7 cellular contexts compared by ENCODE assay signal in the genomic region with DNA sequence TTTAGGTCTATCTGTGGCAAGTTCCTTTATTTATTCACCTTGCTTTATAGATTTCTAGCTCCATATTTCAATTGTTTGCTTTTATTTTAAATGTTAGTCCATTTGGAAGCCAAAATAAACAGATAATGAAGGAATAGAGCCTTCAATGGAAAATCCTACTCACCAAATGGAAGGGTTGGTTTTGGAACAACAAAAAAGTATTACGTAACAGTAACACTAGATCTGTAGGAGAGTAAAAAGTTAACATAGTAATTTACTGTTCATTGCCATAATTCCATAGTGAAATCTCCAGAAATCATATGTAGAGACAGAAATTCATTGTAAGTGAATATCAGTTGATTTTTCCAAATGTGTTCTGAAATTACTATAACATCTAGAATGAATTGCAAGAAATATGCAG. TPM values are rescaled to one million over a fixed set of nuclear protein-coding genes. Genes with fewer than 3 reads are reported as not detected.
"Had no signal": no experiment of that assay in that cellular context is flagged by ENCODE, and none has a peak within 500 bp of the region (broad histone marks: within the 10 kb centered on the region; RNA-seq: fewer than 3 reads in every experiment).

No MANE protein-coding gene starts in this region.

- H3K27ac ChIP-seq: HL-60 had no signal

- DNase-seq: KBM-7, KG1 had no signal

- FAIRE-seq: HTR-8/SVneo, K562 had no signal

- H3K4me3 ChIP-seq: K562 had no signal

- ATAC-seq: K562 had no signal

RNA-seq across cellular contexts. Expression of gene NWD2, which starts 34.6 kb away (rescaled TPM):
- total RNA-seq: HT1080, K562 had no signal
- polyA plus RNA-seq: IgD-negative memory B cell, K562 had no signal
